Comparison of ENCODE assay signal across 17 cellular contexts in the genomic region with DNA sequence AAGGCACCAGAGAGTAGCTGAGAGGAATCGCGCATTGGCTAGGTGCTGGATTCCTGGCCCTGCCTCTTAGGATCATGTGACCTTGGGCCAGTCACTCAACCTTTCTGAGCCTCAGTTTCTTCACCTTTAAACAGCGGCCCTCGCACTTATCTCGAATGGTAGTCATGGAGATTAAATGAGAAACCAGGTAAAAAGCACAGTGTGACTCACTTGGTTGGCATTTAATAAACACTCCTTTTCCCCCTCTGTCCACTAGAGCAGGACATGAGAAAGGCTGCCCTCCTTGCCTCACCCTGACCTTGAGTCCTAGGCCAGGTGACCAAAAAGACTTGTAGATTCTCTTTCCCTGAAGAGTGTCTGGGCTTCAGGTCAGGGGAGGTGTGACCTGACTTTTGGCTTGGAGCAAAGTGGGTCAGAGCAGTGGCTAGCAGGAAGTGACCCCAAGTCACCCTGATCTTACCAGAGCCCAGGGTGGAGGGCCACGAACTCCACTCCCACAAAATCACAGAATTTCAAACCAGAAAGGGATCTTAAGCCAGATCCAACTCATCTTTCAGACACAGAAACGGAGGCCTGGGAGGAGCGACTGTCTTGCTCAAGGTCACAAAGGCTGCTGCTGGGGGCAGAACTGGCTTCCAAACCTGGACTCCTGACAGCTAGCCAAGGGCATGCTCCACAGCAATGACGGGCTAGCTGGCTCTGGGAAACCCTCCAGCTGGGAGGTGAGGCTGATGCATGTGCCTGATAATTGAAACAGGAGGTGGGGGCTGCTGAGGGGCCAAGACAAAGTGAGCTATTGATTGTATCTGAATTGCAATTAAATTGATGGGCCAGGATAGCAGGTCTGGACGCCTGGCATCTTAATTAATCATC.
A peak's percentile ranks its signal among the peaks of the same experiment; 100 is the strongest.
DNase-seq lines count a peak whose midpoint lies in the region; ATAC-seq, FAIRE-seq and TF ChIP-seq lines count a peak whose summit lies in the region.
"Had no signal": no experiment of that assay in that cellular context is flagged by ENCODE, and none has a peak within 500 bp of the region (broad histone marks: within the 10 kb centered on the region; RNA-seq: fewer than 3 reads in every experiment).

No MANE protein-coding gene starts in this region.

- H3K9me3 ChIP-seq in PC-9 (ENCODE audit: insufficient read depth, low read depth) = no peaks in the 10 kb centered on the region
- H3K9me3 ChIP-seq in small intestine (ENCODE audit: control insufficient read depth, low read depth) = no peaks in the 10 kb centered on the region
- H3K9me3 ChIP-seq: SJCRH30 had no signal

- peaks cover 54% of the 10 kb centered on the region for H3F3A ChIP-seq in PC-9 (ENCODE audit: insufficient read depth, low read depth)

- intact Hi-C loops in PC-9 (cut with micrococcal nuclease; ENCODE audit: unreplicated experiment) = loop anchor here (2.0 to 5.0 kb wide), 2 partner anchors 143 to 156 kb away; a partner anchor contains a TSS

- TF ChIP-seq CTCF in PC-9 (conservative IDR thresholded peaks at IDR 0.05) = 0 out of 2 replicates have a peak, but pooled peaks have one; percentile 37
- no peak for TF ChIP-seq CTCF in epithelial cell of esophagus (IDR thresholded peaks at IDR 0.05; ENCODE audit: insufficient read depth, low read depth, low read length, missing control alignments)
- no peak for TF ChIP-seq CTCF in omental fat pad (IDR thresholded peaks at IDR 0.05)
- TF ChIP-seq CTCF in endothelial cell (IDR thresholded peaks at IDR 0.05; ENCODE audit: unreplicated experiment) = no peak

- no peaks in the 10 kb centered on the region for H3K9me3 Mint-ChIP-seq in endothelial cell (ENCODE audit: unreplicated experiment)
- H3K9me3 Mint-ChIP-seq in natural killer cell treated with Interleukin-12 subunit alpha and Interleukin-12 subunit beta and Interleukin-15 and Interleukin-18, amount 100 ng/mL, for 72 hours = no peaks in the 10 kb centered on the region
- H3K9me3 Mint-ChIP-seq: activated T-helper 1 cell treated with anti-CD3 and anti-CD28 coated beads, Interleukin-12 subunit alpha, Interleukin-12 subunit beta, Interleukin-2, Interleukin-4 antibody, amounts not matched to agents 30 ng/mL and 10 ng/mL and 1 ng/mL, durations not matched to agents 14 hours and 24 hours and 36 hours; mesothelial cell of epicardium had no signal

- H3K27me3 ChIP-seq in PC-9 (ENCODE audit: insufficient read depth, low read depth) = no peaks in the 10 kb centered on the region
- H3K27me3 ChIP-seq in small intestine (ENCODE audit: control insufficient read depth in 2 of 2, insufficient read depth in 2 of 2, low read length in 2 of 2) = no peaks in the 10 kb centered on the region
- H3K27me3 ChIP-seq: dorsolateral prefrontal cortex, SJCRH30 had no signal

- ATAC-seq in omental fat pad (ENCODE audit: low FRiP score) = peak; percentile 43
- no peak for ATAC-seq in natural killer cell treated with Interleukin-12 subunit alpha and Interleukin-12 subunit beta and Interleukin-15 and Interleukin-18, amount 100 ng/mL, for 72 hours

- no peak overlapping the region for H3K27ac Mint-ChIP-seq in endothelial cell (ENCODE audit: unreplicated experiment)
- peak overlapping the region in 1 of 2 donors; percentile 33 for H3K27ac Mint-ChIP-seq in natural killer cell treated with Interleukin-12 subunit alpha and Interleukin-12 subunit beta and Interleukin-15 and Interleukin-18, amount 100 ng/mL, for 72 hours
- H3K27ac Mint-ChIP-seq: mesothelial cell of epicardium had no signal

- no TSS peak for BruUV-seq in PC-9 (replicated peaks; lab: Mats Ljungman, UMichigan)

- H3K9me2 ChIP-seq in PC-9 (ENCODE audit: insufficient read depth) = no peaks in the 10 kb centered on the region

- no peak overlapping the region for H3K4me3 Mint-ChIP-seq in endothelial cell (ENCODE audit: unreplicated experiment)
- no peak overlapping the region for H3K4me3 Mint-ChIP-seq in natural killer cell treated with Interleukin-12 subunit alpha and Interleukin-12 subunit beta and Interleukin-15 and Interleukin-18, amount 100 ng/mL, for 72 hours
- H3K4me3 Mint-ChIP-seq: activated T-helper 1 cell treated with anti-CD3 and anti-CD28 coated beads, Interleukin-12 subunit alpha, Interleukin-12 subunit beta, Interleukin-2, Interleukin-4 antibody, amounts not matched to agents 30 ng/mL and 10 ng/mL and 1 ng/mL, durations not matched to agents 14 hours and 24 hours and 36 hours; CD4-positive, alpha-beta memory T cell; mesothelial cell of epicardium had no signal

- peaks cover 30% of the 10 kb centered on the region; the same call in 1 of the 2 replicates for H3K36me3 ChIP-seq in PC-9 (ENCODE audit: low read depth)
- H3K36me3 ChIP-seq in small intestine (ENCODE audit: control insufficient read depth in 2 of 2, insufficient read depth in 2 of 2, low read length in 2 of 2) = peaks cover 15 to 57% of the 10 kb centered on the region in 2 donors

- no peak for FAIRE-seq in small intestine (lab: Jason Lieb, UNC)

- H3K4me3 ChIP-seq in PC-9 (peak overlapping the region; percentile 6; the same call in 1 of the 2 replicates), epithelial cell of esophagus (ENCODE audit: low read length) (no peak overlapping the region), small intestine (ENCODE audit: low read depth in 1 of 2, low read length in 2 of 2) (no peak overlapping the region)
- H3K4me3 ChIP-seq: dorsolateral prefrontal cortex, GM23248, SJCRH30 had no signal

- H3K4me1 Mint-ChIP-seq in endothelial cell (ENCODE audit: unreplicated experiment) = peaks cover 9% of the 10 kb centered on the region
- H3K4me1 Mint-ChIP-seq in natural killer cell treated with Interleukin-12 subunit alpha and Interleukin-12 subunit beta and Interleukin-15 and Interleukin-18, amount 100 ng/mL, for 72 hours (ENCODE audit: low read depth in 2 of 2) = peaks cover 0 to 6% of the 10 kb centered on the region in 2 donors
- H3K4me1 Mint-ChIP-seq: mesothelial cell of epicardium had no signal

- H3K79me2 ChIP-seq in PC-9 (ENCODE audit: low read depth) = 0 out of 2 replicates have a peak, but pooled peaks cover 10% of the 10 kb centered on the region

- POLR2A ChIA-PET in PC-9 (lab: Charles Lee; ENCODE audit: unreplicated experiment) = interaction anchor here (0.6 kb wide), 1 partner anchor 91 kb away, joined by 4 read pairs; no protein-coding TSS in a partner anchor

- CTCF ChIA-PET in PC-9 (lab: Charles Lee) = interaction anchor here (0.6 to 1.9 kb wide), 2 partner anchors 142 to 143 kb away, joined by 7 to 8 read pairs; no protein-coding TSS in a partner anchor

- DNase-seq in Caki2 (ENCODE audit: low read depth) (peak; percentile 87), PC-9 (peak; percentile 64 to 93), epithelial cell of esophagus (ENCODE audit: low read depth) (peak; percentile 23), omental fat pad (ENCODE audit: low spot score) (no peak), endothelial cell (ENCODE audit: low spot score) (no peak), UCSD-AML1 (lab: John Stamatoyannopoulos, UW; ENCODE audit: unreplicated experiment) (no peak), small intestine (no peak)
- DNase-seq in natural killer cell treated with Interleukin-12 subunit alpha and Interleukin-12 subunit beta and Interleukin-15 and Interleukin-18, amount 100 ng/mL, for 72 hours (ENCODE audit: low spot score) = no peak
- DNase-seq: activated CD4-positive, CD25-positive, alpha-beta regulatory T cell treated with anti-CD3 and anti-CD28 coated beads, Interleukin-2, amount 50 U/mL, for 72 hours; dorsolateral prefrontal cortex; GM23248; MM.1S; NCI-H510A; SJCRH30 had no signal

- WGBS in small intestine, 3 donors = 80 to 87% (median 82%) methylated on average over 10 of the region's 10 CpGs

- in situ Hi-C loops in Caki2 (cut with HindIII; ENCODE audit: low pct_unique_long_range_greater_than_20kb, low sequenced_read_pairs) = no loop called here

- peaks cover 9% of the 10 kb centered on the region for H3K27me3 Mint-ChIP-seq in endothelial cell (ENCODE audit: unreplicated experiment)
- no peaks in the 10 kb centered on the region for H3K27me3 Mint-ChIP-seq in natural killer cell treated with Interleukin-12 subunit alpha and Interleukin-12 subunit beta and Interleukin-15 and Interleukin-18, amount 100 ng/mL, for 72 hours
- H3K27me3 Mint-ChIP-seq: CD4-positive, alpha-beta memory T cell had no signal

- H3K36me3 Mint-ChIP-seq in endothelial cell (ENCODE audit: low read depth, unreplicated experiment) = peaks cover 48% of the 10 kb centered on the region
- H3K36me3 Mint-ChIP-seq in natural killer cell treated with Interleukin-12 subunit alpha and Interleukin-12 subunit beta and Interleukin-15 and Interleukin-18, amount 100 ng/mL, for 72 hours = peaks cover 6% of the 10 kb centered on the region

- H2AFZ ChIP-seq in PC-9 = no peak overlapping the region
- H2AFZ ChIP-seq: GM23248 had no signal

- no peaks in the 10 kb centered on the region for H4K20me1 ChIP-seq in PC-9 (ENCODE audit: insufficient read depth)

- H3K4me1 ChIP-seq in PC-9 (replicated peaks; ENCODE audit: insufficient read depth) (peaks cover 47% of the 10 kb centered on the region), small intestine (ENCODE audit: control insufficient read depth in 2 of 2, insufficient read depth in 1 of 2, low read depth in 1 of 2, low read length in 1 of 2) (no peaks in the 10 kb centered on the region)

- H3K27ac ChIP-seq in PC-9 = peak overlapping the region; percentile 85
- H3K27ac ChIP-seq in small intestine (ENCODE audit: low read depth in 1 of 2, low read length in 1 of 2) = no peak overlapping the region
- H3K27ac ChIP-seq: GM23248, SJCRH30 had no signal

- peak overlapping the region; percentile 75 for H3K4me2 ChIP-seq in PC-9

Comparison
In these comparisons a context has a peak if more than half of its experiments do, and no peak if none do; other contexts are left out.
1. DNase-seq: peak in Caki2 (single experiment), PC-9 (2 of 2) and epithelial cell of esophagus (single experiment); none in omental fat pad (single experiment), endothelial cell (single experiment), natural killer cell treated with Interleukin-12 subunit alpha and Interleukin-12 subunit beta and Interleukin-15 and Interleukin-18, amount 100 ng/mL, for 72 hours (single experiment), UCSD-AML1 (single experiment) and small intestine (single experiment).